In genomic region chr10:95783741-95784140, GRCh38 we compare ENCODE assay signal across 11 cellular contexts. TPM values are rescaled to one million over a fixed set of nuclear protein-coding genes. Genes with fewer than 3 reads are reported as not detected.
DNase-seq lines count a peak whose midpoint lies in the region; ATAC-seq lines count a peak whose summit lies in the region.
"Had no signal": no experiment of that assay in that cellular context is flagged by ENCODE, and none has a peak within 500 bp of the region (broad histone marks: within the 10 kb centered on the region; RNA-seq: fewer than 3 reads in every experiment).

No MANE protein-coding gene starts in this region.

- H3K4me1 Mint-ChIP-seq in naive B cell, result peaks cover 63 to 89% (median 87%) of the 10 kb centered on the region in 3 donors

- peak overlapping the region; percentile 88 to 98 (median 97) for H3K27ac Mint-ChIP-seq in naive B cell
- H3K27ac Mint-ChIP-seq: activated naive CD4-positive, alpha-beta T cell treated with anti-CD3 and anti-CD28 coated beads, Interleukin-2, amount 50 U/mL, for 72 hours; progenitor cell of endocrine pancreas had no signal

- DNase-seq in naive B cell, result peak; percentile 74
- DNase-seq in RPMI8226, result no peak
- DNase-seq in Right ventricle myocardium superior, result no peak
- DNase-seq in effector CD8-positive, alpha-beta T cell (lab: John Stamatoyannopoulos, UW), result no peak
- no peak for DNase-seq in hepatic stellate cell (ENCODE audit: low spot score)
- DNase-seq: islet precursor cell had no signal

- ATAC-seq in GM18873 (IDR thresholded peaks at IDR 0.05; ENCODE audit: low FRiP score, unreplicated experiment) (peak; percentile 55), GM21723 (IDR thresholded peaks at IDR 0.05; ENCODE audit: unreplicated experiment) (peak; percentile 49), HG03354 (IDR thresholded peaks at IDR 0.05; ENCODE audit: poor library complexity, severe bottlenecking, unreplicated experiment) (peak; percentile 67), naive B cell (ENCODE audit: low read depth in 2 of 2) (peak; percentile 78), Right ventricle myocardium superior (ENCODE audit: poor library complexity) (no peak)

- intact Hi-C loops in Right ventricle myocardium superior (cut with DNase I), result no loop called here

- H3K36me3 Mint-ChIP-seq in naive B cell, result peaks cover 10 to 12% of the 10 kb centered on the region in 2 donors

- peak overlapping the region in 7 of 8 donors; percentile 2 to 66 (median 33) for H3K4me3 Mint-ChIP-seq in naive B cell

- H3K9me3 Mint-ChIP-seq in naive B cell, result peaks cover 0 to 5% (median 0%) of the 10 kb centered on the region in 7 donors
- H3K9me3 Mint-ChIP-seq: activated naive CD4-positive, alpha-beta T cell treated with anti-CD3 and anti-CD28 coated beads, Interleukin-2, amount 50 U/mL, for 72 hours had no signal

- no peaks in the 10 kb centered on the region for H3K27me3 Mint-ChIP-seq in naive B cell

RNA-seq across cellular contexts. Expression of gene ENTPD1, which starts 27.8 kb away (rescaled TPM):
- polyA plus RNA-seq in naive B cell (ENCODE audit: low read depth in 6 of 6), result 10 to 100 TPM; 39.0 to 59.2 (median 48.9) TPM
- total RNA-seq in Right ventricle myocardium superior, result 6.0 TPM
- total RNA-seq: progenitor cell of endocrine pancreas had no signal
